1 cellular context compared by ENCODE assay signal in genomic region chr2:71066856-71067255, GRCh38.
TF ChIP-seq lines count a peak whose summit lies in the region.

No MANE protein-coding gene starts in this region.

TF ChIP-seq in HCT116, 20 proteins besides CTCF, POLR2A, EP300 and RAD21 (continued from another document):
- TF ChIP-seq ZBTB33 (IDR thresholded peaks at IDR 0.05; ENCODE audit: extremely low read depth, insufficient replicate concordance, low read length) (no peak), EZH2phosphoT487 (IDR thresholded peaks at IDR 0.05; ENCODE audit: borderline replicate concordance) (no peak), EGR1 (IDR thresholded peaks at IDR 0.05; ENCODE audit: low read depth) (no peak), SP1 (IDR thresholded peaks at IDR 0.05; ENCODE audit: low read depth) (no peak), ZFX (IDR thresholded peaks at IDR 0.05) (no peak), MAX (IDR thresholded peaks at IDR 0.05) (no peak), EZH2 (IDR thresholded peaks at IDR 0.05) (no peak), ELF1 (IDR thresholded peaks at IDR 0.05; ENCODE audit: borderline replicate concordance, low read depth) (no peak)
